8 cellular contexts compared by ENCODE assay signal in the genomic region with DNA sequence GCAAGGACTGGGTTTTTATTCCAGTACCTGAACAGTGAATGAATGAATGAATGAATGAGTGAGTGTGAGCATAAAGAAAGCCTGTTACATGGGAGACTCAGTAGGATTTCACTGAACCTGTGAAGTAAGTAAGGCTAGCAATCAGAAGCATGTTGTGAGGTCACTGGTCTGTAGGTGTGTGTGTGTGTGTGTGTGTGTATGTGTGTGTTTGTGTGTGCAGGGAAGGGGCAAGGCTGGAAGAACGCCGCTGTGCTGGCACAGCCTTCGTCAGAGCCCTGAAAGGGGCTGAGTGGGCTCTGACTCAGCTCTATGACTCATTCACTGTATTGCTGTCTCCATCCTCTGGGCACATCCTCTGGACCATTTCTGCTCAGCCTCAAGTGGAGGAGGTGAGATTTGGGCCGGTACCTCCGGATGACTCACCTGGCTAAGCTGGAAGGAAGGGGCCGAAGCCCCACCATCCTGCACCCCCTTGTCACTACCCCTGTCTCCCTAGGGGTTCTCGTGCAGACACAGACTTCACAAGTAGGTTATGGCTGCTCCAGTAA. TPM values are rescaled to one million over a fixed set of nuclear protein-coding genes. Genes with fewer than 3 reads are reported as not detected.
DNase-seq lines count a peak whose midpoint lies in the region; ATAC-seq and TF ChIP-seq lines count a peak whose summit lies in the region.

No MANE protein-coding gene starts in this region.

- WGBS in lung, 2 donors: 39 to 50% methylated on average over 7 of the region's 7 CpGs
- 36% methylated on average over 7 of the region's 7 CpGs for WGBS in prostate gland

- H3K4me3 ChIP-seq in AG09309 (ENCODE audit: control insufficient read depth, low read depth, low read length) (no peak overlapping the region), MG63 (no peak overlapping the region), lung (no peak overlapping the region), upper lobe of right lung (no peak overlapping the region), prostate gland (no peak overlapping the region)
- no peak overlapping the region for H3K4me3 ChIP-seq in CD8-positive, alpha-beta memory T cell (ENCODE audit: low read length)

- H3K27ac ChIP-seq in lung (ENCODE audit: low read depth in 1 of 2, low read length in 1 of 2) (peak overlapping the region in 1 of 2 donors; percentile 77), upper lobe of right lung (no peak overlapping the region), prostate gland (no peak overlapping the region)
- H3K27ac ChIP-seq in CD8-positive, alpha-beta memory T cell (ENCODE audit: low read depth, low read length): no peak overlapping the region

- peaks cover 20 to 30% of the 10 kb centered on the region in 2 donors for H3K27me3 Mint-ChIP-seq in CD8-positive, alpha-beta memory T cell

- ATAC-seq in lung (ENCODE audit: insufficient read depth, low FRiP score) (peak; percentile 56), upper lobe of right lung (peak; percentile 51)

- H3K36me3 Mint-ChIP-seq in CD8-positive, alpha-beta memory T cell: no peaks in the 10 kb centered on the region

- no peak for TF ChIP-seq POLR2A in prostate gland (IDR thresholded peaks at IDR 0.05)

- peaks cover 8 to 16% of the 10 kb centered on the region in 2 donors for H3K4me1 ChIP-seq in lung (ENCODE audit: control insufficient read depth in 2 of 2, insufficient read depth in 2 of 2, low read length in 2 of 2)
- H3K4me1 ChIP-seq in upper lobe of right lung: peaks cover 27% of the 10 kb centered on the region
- peaks cover 16% of the 10 kb centered on the region for H3K4me1 ChIP-seq in CD8-positive, alpha-beta memory T cell (ENCODE audit: insufficient read depth, low read length)
- H3K4me1 ChIP-seq in prostate gland (replicated peaks): no peaks in the 10 kb centered on the region

- CTCF ChIA-PET in CD8-positive, alpha-beta memory T cell (lab: Charles Lee): no interaction called here

- intact Hi-C loops in upper lobe of right lung (cut with DNase I) (no loop called here), prostate gland (cut with DNase I) (loop anchor here (5.0 kb wide), 2 partner anchors 52 to 677 kb away; a partner anchor contains a TSS)

- POLR2A ChIA-PET in CD8-positive, alpha-beta memory T cell (lab: Charles Lee): no interaction called here

- no peaks in the 10 kb centered on the region for H3K27me3 ChIP-seq in MG63
- H3K27me3 ChIP-seq in lung (ENCODE audit: control insufficient read depth, insufficient read depth): no peaks in the 10 kb centered on the region
- H3K27me3 ChIP-seq in upper lobe of right lung: no peaks in the 10 kb centered on the region
- H3K27me3 ChIP-seq in CD8-positive, alpha-beta memory T cell (ENCODE audit: insufficient read depth, low read length, poor library complexity, severe bottlenecking): peaks cover 8% of the 10 kb centered on the region
- H3K27me3 ChIP-seq in prostate gland (replicated peaks; ENCODE audit: insufficient read depth): no peaks in the 10 kb centered on the region

- DNase-seq in AG09309 (ENCODE audit: low read depth): peak; percentile 84
- DNase-seq in MG63: peak; percentile 95
- peak; percentile 43 for DNase-seq in activated gamma-delta T cell treated with anti-CD3 and anti-CD28 coated beads, Interleukin-2, amount 50 U/mL, for 16 hours (ENCODE audit: low read depth)
- peak; percentile 58 for DNase-seq in lung (ENCODE audit: low spot score)
- DNase-seq in upper lobe of right lung: no peak
- no peak for DNase-seq in CD8-positive, alpha-beta memory T cell
- no peak for DNase-seq in NCI-H187 (lab: John Stamatoyannopoulos, UW)
- DNase-seq in prostate gland (ENCODE audit: low spot score): no peak

- H3K4me3 Mint-ChIP-seq in CD8-positive, alpha-beta memory T cell: no peak overlapping the region

- TF ChIP-seq CTCF in AG09309 (IDR thresholded peaks at IDR 0.05; ENCODE audit: control insufficient read depth, insufficient read depth, low read depth, low read length, missing control alignments): no peak
- no peak for TF ChIP-seq CTCF in lung (IDR thresholded peaks at IDR 0.05; ENCODE audit: control extremely low read depth, extremely low read depth)
- TF ChIP-seq CTCF in upper lobe of right lung (IDR thresholded peaks at IDR 0.05): no peak
- TF ChIP-seq CTCF in prostate gland (IDR thresholded peaks at IDR 0.05): no peak

- no peaks in the 10 kb centered on the region for H3K36me3 ChIP-seq in MG63
- no peaks in the 10 kb centered on the region for H3K36me3 ChIP-seq in lung (ENCODE audit: control insufficient read depth in 2 of 2, insufficient read depth in 2 of 2, low read length in 2 of 2)
- no peaks in the 10 kb centered on the region for H3K36me3 ChIP-seq in upper lobe of right lung
- no peaks in the 10 kb centered on the region for H3K36me3 ChIP-seq in CD8-positive, alpha-beta memory T cell (ENCODE audit: insufficient read depth, low read length)
- no peaks in the 10 kb centered on the region for H3K36me3 ChIP-seq in prostate gland

- H3K9me3 ChIP-seq in MG63: no peaks in the 10 kb centered on the region
- H3K9me3 ChIP-seq in lung (ENCODE audit: control insufficient read depth in 2 of 2, insufficient read depth in 1 of 2, low read length in 1 of 2): no peaks in the 10 kb centered on the region
- H3K9me3 ChIP-seq in upper lobe of right lung: no peaks in the 10 kb centered on the region
- no peaks in the 10 kb centered on the region for H3K9me3 ChIP-seq in CD8-positive, alpha-beta memory T cell (ENCODE audit: low read length)
- H3K9me3 ChIP-seq in prostate gland: no peaks in the 10 kb centered on the region

- no peak overlapping the region for H3K27ac Mint-ChIP-seq in CD8-positive, alpha-beta memory T cell

- peaks cover 9 to 12% (median 9%) of the 10 kb centered on the region in 3 donors for H3K4me1 Mint-ChIP-seq in CD8-positive, alpha-beta memory T cell

- H3K9me3 Mint-ChIP-seq in CD8-positive, alpha-beta memory T cell: no peaks in the 10 kb centered on the region

RNA-seq across cellular contexts. Expression of a gene that starts 51.4 kb away (rescaled TPM):
- total RNA-seq in MG63 (2014; rRNA removed; shearing (Covaris generic); ENCODE audit: low replicate concordance): 166 and 232 TPM in 2 replicates
- total RNA-seq in lung: 100 to 1,000 TPM in 1 of 2 donors, 10 to 100 TPM in 1; 59.9 to 174 TPM
- 100 to 1,000 TPM in 1 of 2 donors, 10 to 100 TPM in 1; 92.4 to 153 TPM for polyA plus RNA-seq in lung
- 79.4 TPM for total RNA-seq in upper lobe of right lung
- total RNA-seq in CD8-positive, alpha-beta memory T cell: 10 to 100 TPM; 85.8 to 90.0 TPM
- polyA plus RNA-seq in CD8-positive, alpha-beta memory T cell: 251 TPM
- 100 to 1,000 TPM; 140 to 186 TPM for total RNA-seq in prostate gland

RNA-seq across cellular contexts. Expression of a gene that starts 56.4 kb away (rescaled TPM):
- 27.1 and 37.8 TPM in 2 replicates for total RNA-seq in MG63 (2014; rRNA removed; shearing (Covaris generic); ENCODE audit: low replicate concordance)
- total RNA-seq in lung (10 to 100 TPM; 18.5 to 28.6 TPM), upper lobe of right lung (18.7 TPM), prostate gland (10 to 100 TPM; 19.8 to 37.9 TPM)
- polyA plus RNA-seq in lung: 10 to 100 TPM; 14.0 to 17.2 TPM
- total RNA-seq in CD8-positive, alpha-beta memory T cell: 10 to 100 TPM; 28.6 to 29.6 TPM
- polyA plus RNA-seq in CD8-positive, alpha-beta memory T cell: 29.1 TPM

RNA-seq across cellular contexts. Expression of a gene that starts 56.7 kb away (rescaled TPM):
- total RNA-seq in MG63 (2014; rRNA removed; shearing (Covaris generic); ENCODE audit: low replicate concordance): 11.3 and 14.7 TPM in 2 replicates
- total RNA-seq in lung (10 to 100 TPM; 29.7 to 40.0 TPM), upper lobe of right lung (30.5 TPM), prostate gland (10 to 100 TPM; 18.6 to 34.2 TPM)
- 10 to 100 TPM; 22.0 to 23.8 TPM for polyA plus RNA-seq in lung
- total RNA-seq in CD8-positive, alpha-beta memory T cell: 10 to 100 TPM; 31.1 to 33.6 TPM
- 24.6 TPM for polyA plus RNA-seq in CD8-positive, alpha-beta memory T cell

Comparison
In these comparisons a context has a peak if more than half of its experiments do, and no peak if none do; other contexts are left out.
1. DNase-seq: peak in AG09309 (single experiment), MG63 (single experiment), activated gamma-delta T cell treated with anti-CD3 and anti-CD28 coated beads, Interleukin-2, amount 50 U/mL, for 16 hours (single experiment) and lung (single experiment); none in upper lobe of right lung (single experiment), CD8-positive, alpha-beta memory T cell (0 of 5), NCI-H187 (0 of 2) and prostate gland (single experiment).